Comparison of ENCODE assay signal across 17 cellular contexts in genomic region chr1:201573923-201574322, GRCh38. TPM values are rescaled to one million over a fixed set of nuclear protein-coding genes. Genes with fewer than 3 reads are reported as not detected.
A peak's percentile ranks its signal among the peaks of the same experiment; 100 is the strongest.
DNase-seq lines count a peak whose midpoint lies in the region; ATAC-seq and TF ChIP-seq lines count a peak whose summit lies in the region.
"Had no signal": no experiment of that assay in that cellular context is flagged by ENCODE, and none has a peak within 500 bp of the region (broad histone marks: within the 10 kb centered on the region; RNA-seq: fewer than 3 reads in every experiment).

No MANE protein-coding gene starts in this region.

- H3K4me3 Mint-ChIP-seq in T-helper 17 cell: no peak overlapping the region
- H3K4me3 Mint-ChIP-seq in stimulated activated effector memory CD8-positive, alpha-beta T cell treated with anti-CD3 and anti-CD28 coated beads, Interleukin-12 subunit alpha, Interleukin-12 subunit beta, amount 100 ng/mL, for 72 hours: no peak overlapping the region
- H3K4me3 Mint-ChIP-seq: B cell; CD8-positive, alpha-beta T cell had no signal

- H3K27ac ChIP-seq in heart left ventricle (peak overlapping the region in 3 of 12 donors; percentile 18 to 50 (median 43)), left ventricle myocardium inferior (replicated peaks) (no peak overlapping the region), left lung (no peak overlapping the region)
- H3K27ac ChIP-seq: BLaER1 treated with 17β-estradiol and CSF1 and Interleukin-3, amounts not matched to agents 10 nM and 100 nM; GM23248; HL-60 had no signal

- peaks cover 4% of the 10 kb centered on the region for H3K36me3 Mint-ChIP-seq in T-helper 17 cell (ENCODE audit: low read depth)
- H3K36me3 Mint-ChIP-seq in stimulated activated effector memory CD8-positive, alpha-beta T cell treated with anti-CD3 and anti-CD28 coated beads, Interleukin-12 subunit alpha, Interleukin-12 subunit beta, amount 100 ng/mL, for 72 hours: no peaks in the 10 kb centered on the region
- H3K36me3 Mint-ChIP-seq: CD8-positive, alpha-beta T cell had no signal

- DNase-seq in heart left ventricle: no peak
- no peak for DNase-seq in left ventricle myocardium inferior
- no peak for DNase-seq in T-helper 17 cell
- no peak for DNase-seq in left lung
- DNase-seq in stimulated activated effector memory CD8-positive, alpha-beta T cell treated with anti-CD3 and anti-CD28 coated beads, Interleukin-12 subunit alpha, Interleukin-12 subunit beta, amount 100 ng/mL, for 72 hours (ENCODE audit: low spot score in 2 of 2): no peak
- DNase-seq in NCI-H128 (lab: John Stamatoyannopoulos, UW; ENCODE audit: unreplicated experiment): no peak
- no peak for DNase-seq in G401 (ENCODE audit: low spot score)
- DNase-seq: Calu3; CD8-positive, alpha-beta T cell; DMS79 treated with DMSO at 0.1 percent for 48 hours; GM23248 had no signal

- ATAC-seq in heart left ventricle (peak; percentile 53 to 78 (median 74)), T-helper 17 cell (no peak), left lung (peak; percentile 90), HG03521 (IDR thresholded peaks at IDR 0.05; ENCODE audit: unreplicated experiment) (no peak)
- ATAC-seq in stimulated activated effector memory CD8-positive, alpha-beta T cell treated with anti-CD3 and anti-CD28 coated beads, Interleukin-12 subunit alpha, Interleukin-12 subunit beta, amount 100 ng/mL, for 72 hours: no peak
- ATAC-seq: CD8-positive, alpha-beta T cell; GM12878 had no signal

- H3K27ac Mint-ChIP-seq in T-helper 17 cell: peak overlapping the region; percentile 67
- peak overlapping the region; percentile 16 for H3K27ac Mint-ChIP-seq in stimulated activated effector memory CD8-positive, alpha-beta T cell treated with anti-CD3 and anti-CD28 coated beads, Interleukin-12 subunit alpha, Interleukin-12 subunit beta, amount 100 ng/mL, for 72 hours
- H3K27ac Mint-ChIP-seq: B cell; CD8-positive, alpha-beta T cell had no signal

- H3K9me3 ChIP-seq in heart left ventricle: peaks cover 0 to 5% (median 0%) of the 10 kb centered on the region in 12 donors
- H3K9me3 ChIP-seq in left ventricle myocardium inferior (replicated peaks): peaks cover 7% of the 10 kb centered on the region
- no peaks in the 10 kb centered on the region for H3K9me3 ChIP-seq in T-helper 17 cell (ENCODE audit: control insufficient read depth, low read length, poor library complexity, severe bottlenecking)
- no peaks in the 10 kb centered on the region for H3K9me3 ChIP-seq in left lung
- H3K9me3 ChIP-seq: HAP-1 had no signal

- no peaks in the 10 kb centered on the region for H3K27me3 ChIP-seq in heart left ventricle
- H3K27me3 ChIP-seq in left ventricle myocardium inferior (ENCODE audit: low read depth): no peaks in the 10 kb centered on the region
- no peaks in the 10 kb centered on the region for H3K27me3 ChIP-seq in left lung
- H3K27me3 ChIP-seq: BLaER1 treated with 17β-estradiol and CSF1 and Interleukin-3, amounts not matched to agents 10 nM and 100 nM had no signal

- H3K4me3 ChIP-seq in heart left ventricle (no peak overlapping the region), left ventricle myocardium inferior (no peak overlapping the region), left lung (no peak overlapping the region)
- H3K4me3 ChIP-seq: BLaER1 treated with 17β-estradiol and CSF1 and Interleukin-3, amounts not matched to agents 10 nM and 100 nM; GM12878; GM23248; HAP-1 had no signal

- TF ChIP-seq CTCF in heart left ventricle (IDR thresholded peaks at IDR 0.05) (no peak), left ventricle myocardium inferior (IDR thresholded peaks at IDR 0.05; ENCODE audit: borderline replicate concordance) (no peak), left lung (IDR thresholded peaks at IDR 0.05) (no peak)

- WGBS in heart left ventricle, 4 donors: 59 to 69% (median 62%) methylated on average over 6 of the region's 6 CpGs

- TF ChIP-seq POLR2A in heart left ventricle (IDR thresholded peaks at IDR 0.05): no peak

- H3K27me3 Mint-ChIP-seq in T-helper 17 cell: peaks cover 4% of the 10 kb centered on the region

- no peaks in the 10 kb centered on the region for H3K36me3 ChIP-seq in heart left ventricle
- no peaks in the 10 kb centered on the region for H3K36me3 ChIP-seq in left ventricle myocardium inferior
- H3K36me3 ChIP-seq in left lung: no peaks in the 10 kb centered on the region
- H3K36me3 ChIP-seq: HAP-1 had no signal

- in situ Hi-C loops in G401 (cut with HindIII; ENCODE audit: low sequenced_read_pairs): no loop called here

- no peaks in the 10 kb centered on the region for H3K9me3 Mint-ChIP-seq in stimulated activated effector memory CD8-positive, alpha-beta T cell treated with anti-CD3 and anti-CD28 coated beads, Interleukin-12 subunit alpha, Interleukin-12 subunit beta, amount 100 ng/mL, for 72 hours
- H3K9me3 Mint-ChIP-seq: CD8-positive, alpha-beta T cell had no signal

- H3K4me1 ChIP-seq in heart left ventricle (peaks cover 0 to 51% (median 32%) of the 10 kb centered on the region in 12 donors), left ventricle myocardium inferior (peaks cover 52% of the 10 kb centered on the region), left lung (peaks cover 0 to 24% of the 10 kb centered on the region in 2 donors)
- H3K4me1 ChIP-seq: HAP-1 had no signal

- intact Hi-C loops in heart left ventricle (cut with DNase I) (loop anchor here in 1 of 10 donors (5.0 kb wide), 1 partner anchor 53 kb away; no protein-coding TSS in a partner anchor), left ventricle myocardium inferior (cut with micrococcal nuclease) (no loop called here), left lung (cut with DNase I) (no loop called here)

- H3K4me1 Mint-ChIP-seq in T-helper 17 cell: peaks cover 15% of the 10 kb centered on the region
- H3K4me1 Mint-ChIP-seq in stimulated activated effector memory CD8-positive, alpha-beta T cell treated with anti-CD3 and anti-CD28 coated beads, Interleukin-12 subunit alpha, Interleukin-12 subunit beta, amount 100 ng/mL, for 72 hours: peaks cover 7% of the 10 kb centered on the region
- H3K4me1 Mint-ChIP-seq: B cell had no signal

RNA-seq across cellular contexts. Expression of gene NAV1, which starts 35.0 kb away (rescaled TPM):
- 100 to 1,000 TPM in 1 of 9 donors, 10 to 100 TPM in 8; 58.0 to 107 (median 85.0) TPM for total RNA-seq in heart left ventricle
- polyA plus RNA-seq in heart left ventricle: 10 to 100 TPM; 30.5 to 37.6 TPM
- 74.8 TPM for total RNA-seq in left ventricle myocardium inferior
- 1 to 10 TPM; 3.8 to 3.9 TPM for total RNA-seq in T-helper 17 cell
- total RNA-seq in left lung: 10 to 100 TPM; 37.9 to 41.5 TPM
- 14.4 and 20.0 TPM in 2 replicates for total RNA-seq in G401 (2014; rRNA removed; shearing (Covaris generic))

Comparison
In these comparisons a context has a peak if more than half of its experiments do, and no peak if none do; other contexts are left out.
1. ATAC-seq: peak in heart left ventricle (4 of 4) and left lung (single experiment); none in T-helper 17 cell (single experiment), stimulated activated effector memory CD8-positive, alpha-beta T cell treated with anti-CD3 and anti-CD28 coated beads, Interleukin-12 subunit alpha, Interleukin-12 subunit beta, amount 100 ng/mL, for 72 hours (single experiment) and HG03521 (single experiment).